In genomic region chr12:82817368-82817767, GRCh38 we compare ENCODE assay signal across 25 cellular contexts.
A peak's percentile ranks its signal among the peaks of the same experiment; 100 is the strongest.
DNase-seq lines count a peak whose midpoint lies in the region; ATAC-seq lines count a peak whose summit lies in the region.
"Had no signal": no experiment of that assay in that cellular context is flagged by ENCODE, and none has a peak within 500 bp of the region (broad histone marks: within the 10 kb centered on the region; RNA-seq: fewer than 3 reads in every experiment).

No MANE protein-coding gene starts in this region.

- H3K4me3 ChIP-seq in urinary bladder (ENCODE audit: low read depth, low read length) = no peak overlapping the region
- H3K4me3 ChIP-seq: gastrocnemius medialis, GM12878, upper lobe of left lung had no signal

- H3K4me1 Mint-ChIP-seq in activated T-cell treated with anti-CD3 and anti-CD28 coated beads, Interleukin-2, amount 50 U/mL, for 24 hours (ENCODE audit: low read depth) = no peaks in the 10 kb centered on the region
- H3K4me1 Mint-ChIP-seq: activated CD4-positive, alpha-beta T cell treated with anti-CD3 and anti-CD28 coated beads, Interleukin-2, amount 10 ng/mL, durations not matched to agents 7 days and 5 days; naive B cell had no signal

- H3K4me3 Mint-ChIP-seq in activated T-cell treated with anti-CD3 and anti-CD28 coated beads, Interleukin-2, amount 50 U/mL, for 24 hours = no peak overlapping the region
- H3K4me3 Mint-ChIP-seq: activated CD4-positive, alpha-beta T cell treated with anti-CD3 and anti-CD28 coated beads, Interleukin-2, amount 10 ng/mL, durations not matched to agents 7 days and 5 days; activated naive CD8-positive, alpha-beta T cell; CD4-positive, alpha-beta memory T cell; effector memory CD8-positive, alpha-beta T cell; H9; naive B cell had no signal

- no peaks in the 10 kb centered on the region for H3K36me3 Mint-ChIP-seq in activated T-cell treated with anti-CD3 and anti-CD28 coated beads, Interleukin-2, amount 50 U/mL, for 24 hours (ENCODE audit: low read depth)
- H3K36me3 Mint-ChIP-seq: activated naive CD8-positive, alpha-beta T cell had no signal

- no peaks in the 10 kb centered on the region for H3K36me3 ChIP-seq in urinary bladder (ENCODE audit: insufficient read depth)
- H3K36me3 ChIP-seq: gastrocnemius medialis, upper lobe of left lung had no signal

- DNase-seq in NCI-H748 (lab: John Stamatoyannopoulos, UW; ENCODE audit: unreplicated experiment) = peak; percentile 7
- no peak for DNase-seq in NCI-H748 treated with DMSO at 0.1 percent for 48 hours (lab: John Stamatoyannopoulos, UW)
- peak; percentile 65 for DNase-seq in cerebellum (ENCODE audit: low spot score)
- peak; percentile 69 for DNase-seq in kidney tubule cell (ENCODE audit: low spot score)
- no peak for DNase-seq in activated T-cell treated with anti-CD3 and anti-CD28 coated beads, Interleukin-2, amount 50 U/mL, for 24 hours
- DNase-seq in GDM1 (lab: John Stamatoyannopoulos, UW) = no peak
- DNase-seq: activated CD4-positive, alpha-beta T cell treated with anti-CD3 and anti-CD28 coated beads, Interleukin-2, amount 10 ng/mL, durations not matched to agents 7 days and 5 days; CD4-positive, alpha-beta memory T cell; effector memory CD8-positive, alpha-beta T cell; gastrocnemius medialis; H9; MM.1S; naive B cell; NCI-H2029; NCI-H524 treated with DMSO at 0.1 percent for 48 hours; stimulated activated CD4-positive, alpha-beta T cell treated with anti-CD3 and anti-CD28 coated beads, Interleukin-12 subunit alpha, Interleukin-12 subunit beta, amount 100 ng/mL, for 4 hours; stimulated activated naive CD4-positive, alpha-beta T cell; upper lobe of left lung had no signal

- no peak for ATAC-seq in GM21526 (IDR thresholded peaks at IDR 0.05; ENCODE audit: low FRiP score, unreplicated experiment)
- ATAC-seq: effector memory CD8-positive, alpha-beta T cell; gastrocnemius medialis; GM12878; HepG2; Panc1 had no signal

- no peaks in the 10 kb centered on the region for H3K4me1 ChIP-seq in urinary bladder (ENCODE audit: insufficient read depth)
- H3K4me1 ChIP-seq: gastrocnemius medialis, parathyroid adenoma, upper lobe of left lung had no signal

- no peaks in the 10 kb centered on the region for H3K27me3 Mint-ChIP-seq in activated T-cell treated with anti-CD3 and anti-CD28 coated beads, Interleukin-2, amount 50 U/mL, for 24 hours
- H3K27me3 Mint-ChIP-seq: activated CD4-positive, alpha-beta T cell treated with anti-CD3 and anti-CD28 coated beads, Interleukin-2, amount 10 ng/mL, durations not matched to agents 7 days and 5 days; activated naive CD8-positive, alpha-beta T cell; CD4-positive, alpha-beta memory T cell; effector memory CD8-positive, alpha-beta T cell; naive B cell had no signal

- no peak overlapping the region for H3K27ac Mint-ChIP-seq in activated T-cell treated with anti-CD3 and anti-CD28 coated beads, Interleukin-2, amount 50 U/mL, for 24 hours
- H3K27ac Mint-ChIP-seq: activated CD4-positive, alpha-beta T cell treated with anti-CD3 and anti-CD28 coated beads, Interleukin-2, amount 10 ng/mL, durations not matched to agents 7 days and 5 days; activated naive CD8-positive, alpha-beta T cell; CD4-positive, alpha-beta memory T cell; effector memory CD8-positive, alpha-beta T cell; H9; naive B cell had no signal

- peak overlapping the region; percentile 23 for H3K27ac ChIP-seq in urinary bladder (ENCODE audit: low read depth)
- H3K27ac ChIP-seq: gastrocnemius medialis, parathyroid adenoma, upper lobe of left lung had no signal

- H3K9me3 Mint-ChIP-seq in activated T-cell treated with anti-CD3 and anti-CD28 coated beads, Interleukin-2, amount 50 U/mL, for 24 hours = no peaks in the 10 kb centered on the region
- H3K9me3 Mint-ChIP-seq: activated CD4-positive, alpha-beta T cell treated with anti-CD3 and anti-CD28 coated beads, Interleukin-2, amount 10 ng/mL, durations not matched to agents 7 days and 5 days; CD4-positive, alpha-beta memory T cell; H9 had no signal

Comparison
In these comparisons a context has a peak if more than half of its experiments do, and no peak if none do; other contexts are left out.
1. DNase-seq: peak in NCI-H748 (single experiment), cerebellum (single experiment) and kidney tubule cell (single experiment); none in NCI-H748 treated with DMSO at 0.1 percent for 48 hours (single experiment), activated T-cell treated with anti-CD3 and anti-CD28 coated beads, Interleukin-2, amount 50 U/mL, for 24 hours (single experiment) and GDM1 (single experiment).